26 cellular contexts compared by ENCODE assay signal in the genomic region with DNA sequence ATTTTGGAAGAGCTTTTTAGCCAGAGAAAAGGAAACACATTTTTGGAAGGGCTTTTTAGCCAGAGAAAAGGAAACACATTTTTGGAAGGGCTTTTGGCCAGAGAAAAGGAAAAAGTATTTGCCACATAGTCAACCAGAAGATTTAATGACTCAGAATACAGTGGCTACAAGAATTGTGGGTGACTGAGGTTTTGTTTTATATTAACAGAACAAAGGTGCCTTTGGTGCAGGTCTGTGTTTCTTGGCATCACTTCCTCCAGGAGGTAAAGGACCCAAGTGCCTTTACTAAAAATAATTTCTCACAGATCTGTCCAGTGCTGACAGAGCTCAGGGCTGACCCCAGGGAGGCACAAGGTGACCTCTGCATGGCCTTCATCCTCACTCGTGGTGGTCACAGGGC.
DNase-seq lines count a peak whose midpoint lies in the region; ATAC-seq, FAIRE-seq and TF ChIP-seq lines count a peak whose summit lies in the region.
"Had no signal": no experiment of that assay in that cellular context is flagged by ENCODE, and none has a peak within 500 bp of the region (broad histone marks: within the 10 kb centered on the region; RNA-seq: fewer than 3 reads in every experiment).

No MANE protein-coding gene starts in this region.

- in situ Hi-C loops in transverse colon (cut with MboI; ENCODE audit: low pct_ligation_motif_present in 1 of 4, low pct_unique_long_range_greater_than_20kb in 1 of 4, low sequenced_read_pairs in 3 of 4) (no loop called here), HepG2 (cut with HindIII; ENCODE audit: extremely low pct_ligation_motif_present, low pct_unique_long_range_greater_than_20kb) (no loop called here)

- no peaks in the 10 kb centered on the region for H3K36me3 ChIP-seq in vagina
- H3K36me3 ChIP-seq in transverse colon = no peaks in the 10 kb centered on the region
- H3K36me3 ChIP-seq in HepG2 (replicated peaks in 1 of 2; ENCODE audit: control insufficient read depth in 1 of 2, insufficient read depth in 2 of 2, low read length in 2 of 2) = no peaks in the 10 kb centered on the region
- H3K36me3 ChIP-seq: BLaER1 had no signal

- H3K27ac ChIP-seq in vagina (no peak overlapping the region), transverse colon (no peak overlapping the region), HepG2 (ENCODE audit: extremely low read length, insufficient read depth, low read length) (no peak overlapping the region)
- H3K27ac ChIP-seq: 22Rv1, BLaER1, C4-2B had no signal

- H3K9ac ChIP-seq in HepG2 (ENCODE audit: insufficient read depth, low read depth, low read length) = no peak overlapping the region
- H3K9ac ChIP-seq: BLaER1 had no signal

- H4K20me1 ChIP-seq in HepG2 (ENCODE audit: insufficient read depth, low read length) = no peaks in the 10 kb centered on the region
- H4K20me1 ChIP-seq: BLaER1 had no signal

- no peak for TF ChIP-seq EP300 in transverse colon (IDR thresholded peaks at IDR 0.05; ENCODE audit: low read depth)
- TF ChIP-seq EP300 in HepG2 (IDR thresholded peaks at IDR 0.05; ENCODE audit: low read depth in 2 of 2, low read length in 2 of 2) = no peak
- no peak for TF ChIP-seq EP300 in HepG2 (CRISPR knock-in tag; IDR thresholded peaks at IDR 0.05; ENCODE audit: borderline replicate concordance)

- intact Hi-C loops in left colon (cut with DNase I, micrococcal nuclease) = no loop called here
- intact Hi-C loops in vagina (cut with DNase I) = no loop called here
- intact Hi-C loops in transverse colon (cut with DNase I; ENCODE audit: low total_unique reads) = no loop called here
- intact Hi-C loops in left cardiac atrium (cut with DNase I) = no loop called here
- intact Hi-C loops in HepG2 (cut with micrococcal nuclease; ENCODE audit: unreplicated experiment) = no loop called here

- no TSS peak for BruUV-seq in HepG2 (replicated peaks; lab: Mats Ljungman, UMichigan)

- H3K79me2 ChIP-seq in HepG2 (ENCODE audit: insufficient read depth, low read length) = no peaks in the 10 kb centered on the region

- CTCF ChIA-PET in HepG2 (lab: Yijun Ruan, JAX; ENCODE audit: low intra/inter-chr PET ratio, low total read pairs) = no interaction called here

- H3K4me3 Mint-ChIP-seq in activated T-cell treated with anti-CD3 and anti-CD28 coated beads, Interleukin-2, amount 50 U/mL, for 4 hours = peak overlapping the region; percentile 20
- H3K4me3 Mint-ChIP-seq in neural crest cell = no peak overlapping the region
- H3K4me3 Mint-ChIP-seq: B cell; CD4-positive, CD25-positive, alpha-beta regulatory T cell; CD8-positive, alpha-beta T cell; GM23338; H9 had no signal

- H3K27ac Mint-ChIP-seq in neural crest cell (ENCODE audit: unreplicated experiment) = peak overlapping the region; percentile 79
- H3K27ac Mint-ChIP-seq: B cell; CD4-positive, CD25-positive, alpha-beta regulatory T cell; CD8-positive, alpha-beta T cell; GM23338 had no signal

- no peaks in the 10 kb centered on the region for H3K4me1 Mint-ChIP-seq in activated T-cell treated with anti-CD3 and anti-CD28 coated beads, Interleukin-2, amount 50 U/mL, for 4 hours (ENCODE audit: low read depth)
- no peaks in the 10 kb centered on the region for H3K4me1 Mint-ChIP-seq in neural crest cell
- H3K4me1 Mint-ChIP-seq: B cell; CD4-positive, CD25-positive, alpha-beta regulatory T cell; GM23338; H9 had no signal

- TF ChIP-seq CTCF in neural crest cell (conservative IDR thresholded peaks at IDR 0.05) (no peak), vagina (IDR thresholded peaks at IDR 0.05) (no peak), transverse colon (IDR thresholded peaks at IDR 0.05) (no peak), HepG2 (CRISPR knock-in tag; IDR thresholded peaks at IDR 0.05) (no peak)

- peaks cover 7% of the 10 kb centered on the region for H3K27me3 Mint-ChIP-seq in activated T-cell treated with anti-CD3 and anti-CD28 coated beads, Interleukin-2, amount 50 U/mL, for 4 hours (ENCODE audit: low read depth)
- peaks cover 18% of the 10 kb centered on the region for H3K27me3 Mint-ChIP-seq in neural crest cell (ENCODE audit: low read depth)
- H3K27me3 Mint-ChIP-seq: B cell had no signal

- ATAC-seq in activated T-cell treated with anti-CD3 and anti-CD28 coated beads, Interleukin-2, amount 50 U/mL, for 4 hours = no peak
- peak; percentile 38 for ATAC-seq in left colon
- ATAC-seq in left cardiac atrium = no peak
- ATAC-seq in HepG2 = no peak
- ATAC-seq: CD8-positive, alpha-beta T cell; GM12878; GM23338; HCT116 had no signal

- H3K27me3 ChIP-seq in vagina (no peaks in the 10 kb centered on the region), transverse colon (no peaks in the 10 kb centered on the region), HepG2 (ENCODE audit: control insufficient read depth in 1 of 2, insufficient read depth in 2 of 2, low read length in 2 of 2) (no peaks in the 10 kb centered on the region)
- H3K27me3 ChIP-seq: BLaER1 had no signal

- no peak overlapping the region for H2AFZ ChIP-seq in HepG2 (ENCODE audit: low read length)
- H2AFZ ChIP-seq: GM23338 had no signal

- WGBS in transverse colon (ENCODE audit: low coverage in 1 of 2), 2 donors = 29% methylated on average over 1 of the region's 1 CpG; no CpG with 5 or more reads in 1 of the 2 donors
- WGBS in HepG2 (ENCODE audit: low lambda C conversion rate) = 0% methylated on average over 1 of the region's 1 CpG

- TF ChIP-seq RAD21 in HepG2 (CRISPR knock-in tag; IDR thresholded peaks at IDR 0.05) = no peak

- H3K4me1 ChIP-seq in vagina (no peaks in the 10 kb centered on the region), transverse colon (peaks cover 0 to 14% (median 2%) of the 10 kb centered on the region in 4 donors), HepG2 (ENCODE audit: insufficient read depth, low read length) (no peaks in the 10 kb centered on the region)
- H3K4me1 ChIP-seq: BLaER1, Caco-2 had no signal

- H3K4me3 ChIP-seq in vagina (no peak overlapping the region), transverse colon (no peak overlapping the region), HepG2 (replicated peaks in 1 of 3; ENCODE audit: insufficient read depth in 1 of 3, low read depth in 2 of 3, low read length in 3 of 3) (no peak overlapping the region)
- H3K4me3 ChIP-seq: BLaER1, GM12878, GM23338 had no signal

- POLR2A ChIA-PET in HepG2 (lab: Yijun Ruan, JAX) = no interaction called here

- DNase-seq in activated T-cell treated with anti-CD3 and anti-CD28 coated beads, Interleukin-2, amount 50 U/mL, for 4 hours = no peak
- DNase-seq in activated T-cell treated with anti-CD3 and anti-CD28 coated beads for 4 hours (no peak), left colon (no peak), neural crest cell (ENCODE audit: low read depth, low spot score) (no peak), vagina (ENCODE audit: extremely low spot score in 2 of 2) (no peak), transverse colon (no peak), left cardiac atrium (no peak), HepG2 (ENCODE audit: low spot score) (no peak)
- DNase-seq: Caco-2; CD4-positive, CD25-positive, alpha-beta regulatory T cell; CD8-positive, alpha-beta T cell; DMS 273 treated with DMSO at 0.1 percent for 48 hours; DMS79; EL; GDM1; H9 had no signal

- no peak for TF ChIP-seq POLR2A in vagina (IDR thresholded peaks at IDR 0.05)
- TF ChIP-seq POLR2A in transverse colon (IDR thresholded peaks at IDR 0.05) = no peak
- no peak for TF ChIP-seq POLR2A in HepG2 (IDR thresholded peaks at IDR 0.05; ENCODE audit: insufficient read depth in 1 of 2, low read depth in 2 of 2, low read length in 2 of 2)

- no peak overlapping the region for H3K4me2 ChIP-seq in HepG2 (ENCODE audit: low read depth, low read length)
- H3K4me2 ChIP-seq: BLaER1, GM23338 had no signal

- FAIRE-seq in HepG2 (lab: Jason Lieb, UNC) = no peak
- FAIRE-seq: A204.1, D721Med, GM12878, GM19239 had no signal

- H3K9me3 Mint-ChIP-seq in activated T-cell treated with anti-CD3 and anti-CD28 coated beads, Interleukin-2, amount 50 U/mL, for 4 hours = no peaks in the 10 kb centered on the region
- peaks cover 2% of the 10 kb centered on the region for H3K9me3 Mint-ChIP-seq in neural crest cell
- H3K9me3 Mint-ChIP-seq: CD8-positive, alpha-beta T cell; GM23338; H9 had no signal

- H3K9me3 ChIP-seq in vagina = no peaks in the 10 kb centered on the region
- no peaks in the 10 kb centered on the region for H3K9me3 ChIP-seq in transverse colon
- no peaks in the 10 kb centered on the region for H3K9me3 ChIP-seq in HepG2 (ENCODE audit: low read length)
- H3K9me3 ChIP-seq: BLaER1, Caco-2 had no signal

- no peaks in the 10 kb centered on the region for H3K36me3 Mint-ChIP-seq in activated T-cell treated with anti-CD3 and anti-CD28 coated beads, Interleukin-2, amount 50 U/mL, for 4 hours (ENCODE audit: insufficient read depth)
- no peaks in the 10 kb centered on the region for H3K36me3 Mint-ChIP-seq in neural crest cell (ENCODE audit: low read depth)
- H3K36me3 Mint-ChIP-seq: CD4-positive, CD25-positive, alpha-beta regulatory T cell; CD8-positive, alpha-beta T cell had no signal

TF ChIP-seq in HepG2, 621 proteins besides CTCF, POLR2A, EP300 and RAD21 (continues in another document):
- TF ChIP-seq FOXK1 (CRISPR knock-in tag; IDR thresholded peaks at IDR 0.05; ENCODE audit: borderline replicate concordance, low read depth) (no peak), GLI4 (CRISPR knock-in tag; IDR thresholded peaks at IDR 0.05; ENCODE audit: borderline replicate concordance) (no peak), ZNF878 (CRISPR knock-in tag; IDR thresholded peaks at IDR 0.05) (no peak)
- TF ChIP-seq, protein P1, sequence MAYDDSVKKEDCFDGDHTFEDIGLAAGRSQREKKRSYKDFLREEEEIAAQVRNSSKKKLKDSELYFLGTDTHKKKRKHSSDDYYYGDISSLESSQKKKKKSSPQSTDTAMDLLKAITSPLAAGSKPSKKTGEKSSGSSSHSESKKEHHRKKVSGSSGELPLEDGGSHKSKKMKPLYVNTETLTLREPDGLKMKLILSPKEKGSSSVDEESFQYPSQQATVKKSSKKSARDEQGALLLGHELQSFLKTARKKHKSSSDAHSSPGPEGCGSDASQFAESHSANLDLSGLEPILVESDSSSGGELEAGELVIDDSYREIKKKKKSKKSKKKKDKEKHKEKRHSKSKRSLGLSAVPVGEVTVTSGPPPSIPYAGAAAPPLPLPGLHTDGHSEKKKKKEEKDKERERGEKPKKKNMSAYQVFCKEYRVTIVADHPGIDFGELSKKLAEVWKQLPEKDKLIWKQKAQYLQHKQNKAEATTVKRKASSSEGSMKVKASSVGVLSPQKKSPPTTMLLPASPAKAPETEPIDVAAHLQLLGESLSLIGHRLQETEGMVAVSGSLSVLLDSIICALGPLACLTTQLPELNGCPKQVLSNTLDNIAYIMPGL (CRISPR knock-in tag; IDR thresholded peaks at IDR 0.05; ENCODE audit: borderline replicate concordance in 1 of 2, low read depth in 1 of 2) = no peak
- TF ChIP-seq, protein P2, sequence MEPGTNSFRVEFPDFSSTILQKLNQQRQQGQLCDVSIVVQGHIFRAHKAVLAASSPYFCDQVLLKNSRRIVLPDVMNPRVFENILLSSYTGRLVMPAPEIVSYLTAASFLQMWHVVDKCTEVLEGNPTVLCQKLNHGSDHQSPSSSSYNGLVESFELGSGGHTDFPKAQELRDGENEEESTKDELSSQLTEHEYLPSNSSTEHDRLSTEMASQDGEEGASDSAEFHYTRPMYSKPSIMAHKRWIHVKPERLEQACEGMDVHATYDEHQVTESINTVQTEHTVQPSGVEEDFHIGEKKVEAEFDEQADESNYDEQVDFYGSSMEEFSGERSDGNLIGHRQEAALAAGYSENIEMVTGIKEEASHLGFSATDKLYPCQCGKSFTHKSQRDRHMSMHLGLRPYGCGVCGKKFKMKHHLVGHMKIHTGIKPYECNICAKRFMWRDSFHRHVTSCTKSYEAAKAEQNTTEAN (CRISPR knock-in tag; conservative IDR thresholded peaks at IDR 0.05) = no peak
